Comparison of ENCODE assay signal across 17 cellular contexts in the genomic region with DNA sequence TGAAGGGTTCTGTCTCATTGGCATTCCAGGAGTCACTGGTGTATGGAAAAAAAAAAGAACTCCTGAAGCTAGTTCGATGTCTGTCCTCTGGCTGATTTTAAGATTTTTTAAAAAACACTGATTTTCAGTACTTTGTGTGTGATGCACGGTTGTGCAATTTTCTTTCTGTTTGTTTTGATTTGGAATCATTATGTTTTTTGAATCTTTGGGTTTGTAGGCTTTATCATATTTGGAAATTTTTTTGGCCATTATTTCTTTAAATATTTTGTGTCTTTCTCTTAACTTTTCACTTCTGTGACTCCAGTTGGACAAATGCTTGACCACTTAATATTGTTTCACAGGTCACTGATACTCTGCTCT.
A peak's percentile ranks its signal among the peaks of the same experiment; 100 is the strongest.
DNase-seq lines count a peak whose midpoint lies in the region; ATAC-seq and TF ChIP-seq lines count a peak whose summit lies in the region.
"Had no signal": no experiment of that assay in that cellular context is flagged by ENCODE, and none has a peak within 500 bp of the region (broad histone marks: within the 10 kb centered on the region; RNA-seq: fewer than 3 reads in every experiment).

No MANE protein-coding gene starts in this region.

- H3K9me3 Mint-ChIP-seq in endodermal cell (peaks cover 11% of the 10 kb centered on the region), nephron progenitor cell (peaks cover 11% of the 10 kb centered on the region)

- H3K9me3 ChIP-seq in HUES64 (ENCODE audit: insufficient read depth, low read depth, low read length) (no peaks in the 10 kb centered on the region), endodermal cell (ENCODE audit: control insufficient read depth, low read length) (no peaks in the 10 kb centered on the region), spleen (peaks cover 0 to 29% (median 7%) of the 10 kb centered on the region in 8 donors), transverse colon (peaks cover 0 to 4% of the 10 kb centered on the region in 2 donors)

- H3K36me3 ChIP-seq in HUES64 (ENCODE audit: insufficient read depth, low read length), result no peaks in the 10 kb centered on the region
- no peaks in the 10 kb centered on the region for H3K36me3 ChIP-seq in endodermal cell (ENCODE audit: control insufficient read depth, insufficient read depth, low read length)
- H3K36me3 ChIP-seq in spleen, result no peaks in the 10 kb centered on the region
- H3K36me3 ChIP-seq in transverse colon, result no peaks in the 10 kb centered on the region

- H3K36me3 Mint-ChIP-seq in endodermal cell (ENCODE audit: low read depth) (no peaks in the 10 kb centered on the region), nephron progenitor cell (ENCODE audit: low read depth) (no peaks in the 10 kb centered on the region)
- H3K36me3 Mint-ChIP-seq: CD14-positive monocyte had no signal

- DNase-seq in endodermal cell (no peak), nephron progenitor cell (no peak), Ammon's horn (ENCODE audit: low spot score) (no peak), spleen (no peak), transverse colon (no peak)
- DNase-seq: AML-193, DMS79, MV-4-11, NCI-H187, NCI-H2107, NCI-H510A treated with DMSO at 0.1 percent for 48 hours, NCI-H774, Right ventricle myocardium superior had no signal

- no peak for TF ChIP-seq CTCF in endodermal cell (conservative IDR thresholded peaks at IDR 0.05)
- TF ChIP-seq CTCF in nephron progenitor cell (IDR thresholded peaks at IDR 0.05), result no peak
- TF ChIP-seq CTCF in spleen (IDR thresholded peaks at IDR 0.05 in 8 of 11, conservative IDR thresholded peaks at IDR 0.05 in 3 of 11), result no peak
- no peak for TF ChIP-seq CTCF in transverse colon (IDR thresholded peaks at IDR 0.05)

- H3K4me1 ChIP-seq in HUES64 (ENCODE audit: insufficient read depth, low read length) (peaks cover 23% of the 10 kb centered on the region), endodermal cell (ENCODE audit: control insufficient read depth, insufficient read depth, low read length) (no peaks in the 10 kb centered on the region), spleen (no peaks in the 10 kb centered on the region), transverse colon (no peaks in the 10 kb centered on the region)

- TF ChIP-seq EP300 in transverse colon (IDR thresholded peaks at IDR 0.05; ENCODE audit: low read depth), result no peak

- H3K27me3 ChIP-seq in HUES64 (ENCODE audit: insufficient read depth, low read length) (no peaks in the 10 kb centered on the region), endodermal cell (ENCODE audit: control insufficient read depth, insufficient read depth, low read length, poor library complexity, severe bottlenecking) (no peaks in the 10 kb centered on the region), spleen (replicated peaks in 1 of 7) (no peaks in the 10 kb centered on the region), transverse colon (no peaks in the 10 kb centered on the region)

- in situ Hi-C loops in transverse colon (cut with MboI; ENCODE audit: low pct_ligation_motif_present in 1 of 4, low pct_unique_long_range_greater_than_20kb in 1 of 4, low sequenced_read_pairs in 3 of 4), result no loop called here

- H3K27me3 Mint-ChIP-seq in endodermal cell (ENCODE audit: insufficient read depth) (no peaks in the 10 kb centered on the region), nephron progenitor cell (ENCODE audit: low read depth, poor library complexity) (no peaks in the 10 kb centered on the region)

- H3K4me3 ChIP-seq in HUES64 (ENCODE audit: low read length), result no peak overlapping the region; the same call in 1 of the 2 replicates
- H3K4me3 ChIP-seq in endodermal cell (ENCODE audit: low read length), result no peak overlapping the region
- no peak overlapping the region for H3K4me3 ChIP-seq in spleen
- H3K4me3 ChIP-seq in transverse colon, result no peak overlapping the region

- WGBS in HUES64, result 82% methylated on average over 2 of the region's 2 CpGs
- WGBS in endodermal cell (ENCODE audit: insufficient coverage in 1 of 2, insufficient read length in 1 of 2), 2 experiments, result 86 to 90% methylated on average over 2 of the region's 2 CpGs
- WGBS in spleen, 5 donors, result 76 to 85% (median 79%) methylated on average over 2 of the region's 2 CpGs
- 75 to 86% methylated on average over 1 to 2 of the region's 2 CpGs for WGBS in transverse colon (ENCODE audit: low coverage in 1 of 2), 2 donors

- no peak for ATAC-seq in GM21528 (IDR thresholded peaks at IDR 0.05; ENCODE audit: low FRiP score, unreplicated experiment)

- TF ChIP-seq POLR2A in spleen (IDR thresholded peaks at IDR 0.05), result no peak
- no peak for TF ChIP-seq POLR2A in transverse colon (IDR thresholded peaks at IDR 0.05)

- H3K4me1 Mint-ChIP-seq in endodermal cell (peaks cover 6% of the 10 kb centered on the region), nephron progenitor cell (peaks cover 14% of the 10 kb centered on the region)
- H3K4me1 Mint-ChIP-seq: CD14-positive monocyte had no signal

- H3K27ac ChIP-seq in HUES64 (ENCODE audit: low read depth, low read length) (no peak overlapping the region; the same call in 1 of the 2 replicates), endodermal cell (ENCODE audit: low read depth, low read length) (peak overlapping the region; percentile 2), spleen (no peak overlapping the region), transverse colon (no peak overlapping the region)
- H3K27ac ChIP-seq: KMS-11 had no signal

- intact Hi-C loops in spleen (cut with DNase I; ENCODE audit: low total_unique reads) (no loop called here), transverse colon (cut with DNase I; ENCODE audit: low total_unique reads) (no loop called here)

- H3K9ac ChIP-seq in HUES64 (ENCODE audit: low read depth, low read length) (peak overlapping the region; percentile 9; the same call in 1 of the 2 replicates), endodermal cell (ENCODE audit: extremely low read depth, low read length, poor library complexity, severe bottlenecking) (no peak overlapping the region)
- H3K9ac ChIP-seq: KMS-11 had no signal

- H3K4me3 Mint-ChIP-seq in endodermal cell, result no peak overlapping the region
- no peak overlapping the region for H3K4me3 Mint-ChIP-seq in nephron progenitor cell
- H3K4me3 Mint-ChIP-seq: CD14-positive monocyte had no signal

- peak overlapping the region; percentile 59 for H3K27ac Mint-ChIP-seq in endodermal cell
- peak overlapping the region; percentile 64 for H3K27ac Mint-ChIP-seq in nephron progenitor cell
- H3K27ac Mint-ChIP-seq: CD14-positive monocyte had no signal
